In genomic region chr2:155825876-155826275, GRCh38 we compare ENCODE assay signal across 20 cellular contexts.
"Had no signal": no experiment of that assay in that cellular context is flagged by ENCODE, and none has a peak within 500 bp of the region (broad histone marks: within the 10 kb centered on the region; RNA-seq: fewer than 3 reads in every experiment).

No MANE protein-coding gene starts in this region.

- H3K4me1 Mint-ChIP-seq: activated CD4-positive, alpha-beta T cell treated with anti-CD3 and anti-CD28 coated beads, Interleukin-2, amount 10 ng/mL, durations not matched to agents 24 days and 14 days; activated naive CD8-positive, alpha-beta T cell treated with anti-CD3 and anti-CD28 coated beads, Interleukin-2, amount 10 ng/mL, durations not matched to agents 7 days and 5 days; naive thymus-derived CD4-positive, alpha-beta T cell; stimulated activated naive CD8-positive, alpha-beta T cell treated with anti-CD3 and anti-CD28 coated beads, Interleukin-15, amount 100 ng/mL, for 72 hours had no signal

- H3K4me3 ChIP-seq: psoas muscle, suprapubic skin, vagina had no signal

- H3K36me3 ChIP-seq: suprapubic skin, vagina had no signal

- H3K27ac Mint-ChIP-seq: activated CD4-positive, alpha-beta T cell treated with anti-CD3 and anti-CD28 coated beads, Interleukin-2, amount 10 ng/mL, durations not matched to agents 24 days and 14 days; activated CD8-positive, alpha-beta T cell treated with anti-CD3 and anti-CD28 coated beads for 36 hours; activated naive CD8-positive, alpha-beta T cell treated with anti-CD3 and anti-CD28 coated beads, Interleukin-2, amount 10 ng/mL, durations not matched to agents 7 days and 5 days; activated T-helper 2 cell treated with anti-CD3 and anti-CD28 coated beads, Interferon-gamma antibody, Interleukin-2, Interleukin-4, amounts not matched to agents 10 μg/mL and 5 μg/mL and 100 μg/mL, durations not matched to agents 14 hours and 24 hours and 36 hours; brain; naive thymus-derived CD4-positive, alpha-beta T cell; stimulated activated naive CD8-positive, alpha-beta T cell treated with anti-CD3 and anti-CD28 coated beads, Interleukin-15, amount 100 ng/mL, for 72 hours; T-helper 2 cell treated with Interferon-gamma antibody and Interleukin-4, amounts not matched to agents 5 μg/mL and 100 μg/mL, for 36 hours had no signal

- H3K27me3 ChIP-seq: suprapubic skin, vagina had no signal

- H3K4me3 Mint-ChIP-seq: activated CD4-positive, alpha-beta T cell treated with anti-CD3 and anti-CD28 coated beads, Interleukin-2, amount 10 ng/mL, durations not matched to agents 24 days and 14 days; activated CD8-positive, alpha-beta T cell treated with anti-CD3 and anti-CD28 coated beads for 36 hours; activated naive CD8-positive, alpha-beta T cell treated with anti-CD3 and anti-CD28 coated beads, Interleukin-2, amount 10 ng/mL, durations not matched to agents 7 days and 5 days; brain; naive thymus-derived CD4-positive, alpha-beta T cell; stimulated activated naive CD8-positive, alpha-beta T cell treated with anti-CD3 and anti-CD28 coated beads, Interleukin-15, amount 100 ng/mL, for 72 hours; T-helper 2 cell treated with Interferon-gamma antibody and Interleukin-4, amounts not matched to agents 5 μg/mL and 100 μg/mL, for 36 hours had no signal

- DNase-seq: activated CD4-positive, alpha-beta T cell treated with anti-CD3 and anti-CD28 coated beads, Interleukin-2, amount 10 ng/mL, durations not matched to agents 24 days and 14 days; activated CD4-positive, CD25-positive, alpha-beta regulatory T cell; activated CD8-positive, alpha-beta T cell treated with anti-CD3 and anti-CD28 coated beads for 36 hours; activated naive CD4-positive, alpha-beta T cell treated with Interleukin-2 at 50 U/mL for 16 hours; activated naive CD8-positive, alpha-beta T cell treated with anti-CD3 and anti-CD28 coated beads, Interleukin-2, amount 10 ng/mL, durations not matched to agents 7 days and 5 days; activated T-cell treated with anti-CD3 and anti-CD28 coated beads, Interleukin-2, amount 50 U/mL, for 1 hour; central memory CD4-positive, alpha-beta T cell; mesenchymal stem cell; naive thymus-derived CD4-positive, alpha-beta T cell; psoas muscle; right cardiac atrium; stimulated activated CD4-positive, alpha-beta T cell treated with anti-CD3 and anti-CD28 coated beads, Interleukin-15, amount 100 ng/mL, for 24 hours; stimulated activated CD4-positive, alpha-beta T cell treated with anti-CD3 and anti-CD28 coated beads, Interleukin-2, amount 100 ng/mL, for 48 hours; stimulated activated naive CD8-positive, alpha-beta T cell treated with anti-CD3 and anti-CD28 coated beads, Interleukin-15, amount 100 ng/mL, for 72 hours; trophoblast cell had no signal

- H3K27ac ChIP-seq: psoas muscle, suprapubic skin, vagina had no signal

- H3K9me3 ChIP-seq: psoas muscle, suprapubic skin, vagina had no signal

- H3K36me3 Mint-ChIP-seq: activated naive CD8-positive, alpha-beta T cell treated with anti-CD3 and anti-CD28 coated beads, Interleukin-2, amount 10 ng/mL, durations not matched to agents 7 days and 5 days; brain; naive thymus-derived CD4-positive, alpha-beta T cell had no signal

- H3K27me3 Mint-ChIP-seq: activated CD4-positive, alpha-beta T cell treated with anti-CD3 and anti-CD28 coated beads, Interleukin-2, amount 10 ng/mL, durations not matched to agents 24 days and 14 days; activated CD8-positive, alpha-beta T cell treated with anti-CD3 and anti-CD28 coated beads for 36 hours; activated naive CD8-positive, alpha-beta T cell treated with anti-CD3 and anti-CD28 coated beads, Interleukin-2, amount 10 ng/mL, durations not matched to agents 7 days and 5 days; naive thymus-derived CD4-positive, alpha-beta T cell; stimulated activated naive CD8-positive, alpha-beta T cell treated with anti-CD3 and anti-CD28 coated beads, Interleukin-15, amount 100 ng/mL, for 72 hours had no signal

- H3K4me1 ChIP-seq: psoas muscle, suprapubic skin, vagina had no signal

- H3K9me3 Mint-ChIP-seq: activated CD4-positive, alpha-beta T cell treated with anti-CD3 and anti-CD28 coated beads, Interleukin-2, amount 10 ng/mL, durations not matched to agents 24 days and 14 days; activated CD8-positive, alpha-beta T cell treated with anti-CD3 and anti-CD28 coated beads for 36 hours; activated naive CD8-positive, alpha-beta T cell treated with anti-CD3 and anti-CD28 coated beads, Interleukin-2, amount 10 ng/mL, durations not matched to agents 7 days and 5 days; activated T-helper 2 cell treated with anti-CD3 and anti-CD28 coated beads, Interferon-gamma antibody, Interleukin-2, Interleukin-4, amounts not matched to agents 10 μg/mL and 5 μg/mL and 100 μg/mL, durations not matched to agents 14 hours and 24 hours and 36 hours; stimulated activated naive CD8-positive, alpha-beta T cell treated with anti-CD3 and anti-CD28 coated beads, Interleukin-15, amount 100 ng/mL, for 72 hours; T-helper 2 cell treated with Interferon-gamma antibody and Interleukin-4, amounts not matched to agents 5 μg/mL and 100 μg/mL, for 36 hours had no signal
